Comparison of ENCODE assay signal across 1 cellular context in the genomic region with DNA sequence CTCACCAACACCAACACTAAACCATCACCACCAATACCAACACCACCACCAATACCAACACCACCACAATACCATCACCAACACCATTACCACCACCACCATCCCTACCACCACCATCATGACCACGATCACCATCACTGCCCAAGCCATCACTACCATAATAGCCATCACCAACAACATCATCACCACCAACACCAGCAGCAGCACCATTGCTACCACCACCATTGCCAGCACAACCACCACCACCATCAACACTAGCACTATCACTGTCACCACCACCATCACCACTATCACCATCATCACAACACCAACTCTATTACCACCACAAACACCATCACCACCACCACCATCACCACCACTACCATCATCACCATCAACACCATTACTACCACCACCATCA.
TF ChIP-seq lines count a peak whose summit lies in the region.

No MANE protein-coding gene starts in this region.

TF ChIP-seq in GM12878, 131 proteins besides CTCF, POLR2A, EP300 and RAD21 (continued from another document):
- TF ChIP-seq, protein P1, sequence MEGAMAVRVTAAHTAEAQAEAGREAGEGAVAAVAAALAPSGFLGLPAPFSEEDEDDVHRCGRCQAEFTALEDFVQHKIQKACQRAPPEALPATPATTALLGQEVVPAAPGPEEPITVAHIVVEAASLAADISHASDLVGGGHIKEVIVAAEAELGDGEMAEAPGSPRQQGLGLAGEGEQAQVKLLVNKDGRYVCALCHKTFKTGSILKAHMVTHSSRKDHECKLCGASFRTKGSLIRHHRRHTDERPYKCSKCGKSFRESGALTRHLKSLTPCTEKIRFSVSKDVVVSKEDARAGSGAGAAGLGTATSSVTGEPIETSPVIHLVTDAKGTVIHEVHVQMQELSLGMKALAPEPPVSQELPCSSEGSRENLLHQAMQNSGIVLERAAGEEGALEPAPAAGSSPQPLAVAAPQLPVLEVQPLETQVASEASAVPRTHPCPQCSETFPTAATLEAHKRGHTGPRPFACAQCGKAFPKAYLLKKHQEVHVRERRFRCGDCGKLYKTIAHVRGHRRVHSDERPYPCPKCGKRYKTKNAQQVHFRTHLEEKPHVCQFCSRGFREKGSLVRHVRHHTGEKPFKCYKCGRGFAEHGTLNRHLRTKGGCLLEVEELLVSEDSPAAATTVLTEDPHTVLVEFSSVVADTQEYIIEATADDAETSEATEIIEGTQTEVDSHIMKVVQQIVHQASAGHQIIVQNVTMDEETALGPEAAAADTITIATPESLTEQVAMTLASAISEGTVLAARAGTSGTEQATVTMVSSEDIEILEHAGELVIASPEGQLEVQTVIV (IDR thresholded peaks at IDR 0.05; ENCODE audit: borderline replicate concordance, partially characterized antibody), result peak; percentile 10
TF ChIP-seq in GM12878: peak in this region for 1.
